In genomic region chr4:123398803-123399637, GRCh38 we compare ENCODE assay signal across 8 cellular contexts. TPM values are rescaled to one million over a fixed set of nuclear protein-coding genes. Genes with fewer than 3 reads are reported as not detected.
DNase-seq lines count a peak whose midpoint lies in the region; ATAC-seq and TF ChIP-seq lines count a peak whose summit lies in the region.

No MANE protein-coding gene starts in this region.

- peak overlapping the region; percentile 84 for H3K4me3 Mint-ChIP-seq in activated B cell treated with CpG ODN at 0.5 μM for 24 hours
- H3K4me3 Mint-ChIP-seq in central memory CD8-positive, alpha-beta T cell = peak overlapping the region; percentile 75

- CTCF ChIA-PET in activated B cell treated with CpG ODN at 0.5 μM for 24 hours (lab: Charles Lee) = interaction anchor here (0.9 to 2.1 kb wide), 4 partner anchors 13 to 374 kb away, joined by 3 to 10 read pairs (median 4); no protein-coding TSS in a partner anchor

- intact Hi-C loops in activated B cell treated with CpG ODN at 0.5 μM for 24 hours (cut with micrococcal nuclease) = loop anchor here (1.0 to 10.0 kb wide), 10 partner anchors 20 to 667 kb away; partner anchors contain the start of genes BBS12 and NUDT6

- H3K27ac ChIP-seq in layer of hippocampus (ENCODE audit: low read depth, low read length) = peak overlapping the region; percentile 73

- peak overlapping the region; percentile 76 for H3K27ac Mint-ChIP-seq in activated B cell treated with CpG ODN at 0.5 μM for 24 hours
- H3K27ac Mint-ChIP-seq in central memory CD8-positive, alpha-beta T cell (ENCODE audit: low read depth) = peak overlapping the region; percentile 35

- H3K9me3 Mint-ChIP-seq in activated B cell treated with CpG ODN at 0.5 μM for 24 hours = no peaks in the 10 kb centered on the region
- no peaks in the 10 kb centered on the region for H3K9me3 Mint-ChIP-seq in central memory CD8-positive, alpha-beta T cell

- H3K4me1 Mint-ChIP-seq in activated B cell treated with CpG ODN at 0.5 μM for 24 hours = peaks cover 32% of the 10 kb centered on the region
- peaks cover 28% of the 10 kb centered on the region for H3K4me1 Mint-ChIP-seq in central memory CD8-positive, alpha-beta T cell

- ATAC-seq in GM21717 (IDR thresholded peaks at IDR 0.05; ENCODE audit: unreplicated experiment) (peak; percentile 31), activated B cell treated with CpG ODN at 0.5 μM for 24 hours (ENCODE audit: low read depth) (peak; percentile 22)
- ATAC-seq in central memory CD8-positive, alpha-beta T cell (replicated peaks; ENCODE audit: extremely low read depth, poor library complexity, severe bottlenecking) = peak; percentile 50

- H3K36me3 Mint-ChIP-seq in activated B cell treated with CpG ODN at 0.5 μM for 24 hours (ENCODE audit: low read depth) = peaks cover 9% of the 10 kb centered on the region
- peaks cover 8% of the 10 kb centered on the region for H3K36me3 Mint-ChIP-seq in central memory CD8-positive, alpha-beta T cell (ENCODE audit: insufficient read depth)

- H3K27me3 ChIP-seq in layer of hippocampus (ENCODE audit: control insufficient read depth, insufficient read depth, low read length) = no peaks in the 10 kb centered on the region

- peaks cover 14% of the 10 kb centered on the region for H3K27me3 Mint-ChIP-seq in activated B cell treated with CpG ODN at 0.5 μM for 24 hours
- H3K27me3 Mint-ChIP-seq in central memory CD8-positive, alpha-beta T cell = peaks cover 63% of the 10 kb centered on the region

- DNase-seq in Daoy (ENCODE audit: low read depth) = peak; percentile 36
- peak; percentile 75 for DNase-seq in LHCN-M2 (ENCODE audit: low read depth)
- DNase-seq in activated B cell treated with CpG ODN at 0.5 μM for 24 hours = peak; percentile 52
- DNase-seq in central memory CD8-positive, alpha-beta T cell (ENCODE audit: low spot score in 2 of 2) = peak; percentile 21 to 29
- DNase-seq in stimulated activated CD4-positive, alpha-beta T cell treated with anti-CD3 and anti-CD28 coated beads, Interleukin-1b, Interleukin-23, amount 100 ng/mL, for 24 hours (ENCODE audit: low read depth in 4 of 4, low spot score in 1 of 4) = peak in 3 of 4 experiments; percentile 28 to 35 (median 30)
- DNase-seq in NCI-H510A treated with DMSO at 0.1 percent for 48 hours (lab: John Stamatoyannopoulos, UW) = no peak

- POLR2A ChIA-PET in activated B cell treated with CpG ODN at 0.5 μM for 24 hours (lab: Charles Lee) = interaction anchor here (0.6 to 1.7 kb wide), 4 partner anchors 43 to 165 kb away, joined by 3 to 10 read pairs (median 4); no protein-coding TSS in a partner anchor

- TF ChIP-seq CTCF in activated B cell treated with CpG ODN at 0.5 μM for 24 hours (IDR thresholded peaks at IDR 0.05) = no peak

RNA-seq across cellular contexts. Expression of gene SPRY1, which starts 2.4 kb away (rescaled TPM):
- 0.06 TPM in 1 of 2 replicates, not detected in the other for total RNA-seq in Daoy (2014; rRNA removed; shearing (Covaris generic))
- total RNA-seq in LHCN-M2 (2014; rRNA removed) (6.2 and 13.5 TPM in 2 replicates), activated B cell treated with CpG ODN at 0.5 μM for 24 hours (4.0 and 4.1 TPM in 2 replicates)
- polyA plus RNA-seq in LHCN-M2 (2012) = 3.7 TPM
